ENCODE assay signal across 22 cellular contexts in genomic region chr1:110608247-110608646, GRCh38. TPM values are rescaled to one million over a fixed set of nuclear protein-coding genes. Genes with fewer than 3 reads are reported as not detected.
DNase-seq lines count a peak whose midpoint lies in the region; ATAC-seq, FAIRE-seq and TF ChIP-seq lines count a peak whose summit lies in the region.
"Had no signal": no experiment of that assay in that cellular context is flagged by ENCODE, and none has a peak within 500 bp of the region (broad histone marks: within the 10 kb centered on the region; RNA-seq: fewer than 3 reads in every experiment).

No MANE protein-coding gene starts in this region.

- peaks cover 22% of the 10 kb centered on the region for H3K4me1 Mint-ChIP-seq in CD8-positive, alpha-beta T cell (ENCODE audit: low read depth)
- H3K4me1 Mint-ChIP-seq in effector memory CD8-positive, alpha-beta T cell (ENCODE audit: low read depth in 2 of 2), result peaks cover 9 to 18% of the 10 kb centered on the region in 2 donors
- peaks cover 27% of the 10 kb centered on the region for H3K4me1 Mint-ChIP-seq in neural progenitor cell

- no peak for DNase-seq in CD8-positive, alpha-beta T cell
- no peak for DNase-seq in effector memory CD8-positive, alpha-beta T cell
- no peak for DNase-seq in neural progenitor cell (ENCODE audit: low spot score)
- DNase-seq in pancreas, result no peak
- DNase-seq in DMS 273 treated with DMSO at 0.1 percent for 48 hours (lab: John Stamatoyannopoulos, UW), result no peak
- no peak for DNase-seq in OCI-LY7 (ENCODE audit: low spot score)
- DNase-seq: Caco-2, dermis blood vessel endothelial cell, mammary epithelial cell, NCI-H1105, NCI-H524 treated with DMSO at 0.1 percent for 48 hours, nephron progenitor cell had no signal

- no peaks in the 10 kb centered on the region for H3K9me2 ChIP-seq in OCI-LY7 (ENCODE audit: insufficient read depth, low read length)

- no peak overlapping the region for H3K27ac ChIP-seq in CD8-positive, alpha-beta T cell (ENCODE audit: low read depth, low read length)
- H3K27ac ChIP-seq in HUES6 (ENCODE audit: low read depth, low read length), result no peak overlapping the region
- H3K27ac ChIP-seq in neural progenitor cell, result no peak overlapping the region
- no peak overlapping the region for H3K27ac ChIP-seq in pancreas
- H3K27ac ChIP-seq in OCI-LY7 (ENCODE audit: low read depth, low read length, poor library complexity, severe bottlenecking), result no peak overlapping the region
- H3K27ac ChIP-seq: epithelial cell of prostate had no signal

- ATAC-seq in CD8-positive, alpha-beta T cell, result no peak
- ATAC-seq in effector memory CD8-positive, alpha-beta T cell (replicated peaks), result no peak
- ATAC-seq in HG02571 (IDR thresholded peaks at IDR 0.05; ENCODE audit: unreplicated experiment), result no peak
- no peak for ATAC-seq in pancreas
- ATAC-seq: activated CD4-positive, CD25-positive, alpha-beta regulatory T cell treated with anti-CD3 and anti-CD28 coated beads, Interleukin-2, amount 50 U/mL, for 24 hours; HCT116; SK-N-SH treated with all-trans-retinoic acid at 6 μM for 48 hours had no signal

- CTCF ChIA-PET in CD8-positive, alpha-beta T cell (lab: Charles Lee), result interaction anchor here (1.3 to 7.0 kb wide), 4 partner anchors 11 to 174 kb away, joined by 3 to 38 read pairs (median 14); no protein-coding TSS in a partner anchor
- CTCF ChIA-PET in OCI-LY7 (lab: Charles Lee; ENCODE audit: unreplicated experiment), result interaction anchor here (0.5 kb wide), 1 partner anchor 10 kb away, joined by 4 read pairs; no protein-coding TSS in a partner anchor

- H3K79me2 ChIP-seq in neural progenitor cell (ENCODE audit: low read depth), result no peaks in the 10 kb centered on the region
- H3K79me2 ChIP-seq in OCI-LY7 (ENCODE audit: insufficient read depth, low read depth, low read length), result no peaks in the 10 kb centered on the region

- 31% methylated on average over 13 of the region's 13 CpGs for WGBS in pancreas, 2 donors

- H4K20me1 ChIP-seq in neural progenitor cell (ENCODE audit: low read depth) (peaks cover 30% of the 10 kb centered on the region), OCI-LY7 (ENCODE audit: insufficient read depth, low read length) (no peaks in the 10 kb centered on the region)

- H3K9me3 Mint-ChIP-seq in CD8-positive, alpha-beta T cell, result no peaks in the 10 kb centered on the region
- H3K9me3 Mint-ChIP-seq in effector memory CD8-positive, alpha-beta T cell, result no peaks in the 10 kb centered on the region
- peaks cover 2% of the 10 kb centered on the region for H3K9me3 Mint-ChIP-seq in neural progenitor cell
- H3K9me3 Mint-ChIP-seq: nephron progenitor cell had no signal

- BruUV-seq in OCI-LY7 (replicated peaks; lab: Mats Ljungman, UMichigan), result no TSS peak

- H3K4me3 Mint-ChIP-seq in CD8-positive, alpha-beta T cell, result peak overlapping the region; percentile 73
- H3K4me3 Mint-ChIP-seq in effector memory CD8-positive, alpha-beta T cell, result peak overlapping the region; percentile 73 to 88
- peak overlapping the region; percentile 72 for H3K4me3 Mint-ChIP-seq in neural progenitor cell
- H3K4me3 Mint-ChIP-seq: nephron progenitor cell had no signal

- H3F3A ChIP-seq in neural progenitor cell (ENCODE audit: low read depth), result peaks cover 25% of the 10 kb centered on the region

- peaks cover 14% of the 10 kb centered on the region for H3K4me1 ChIP-seq in CD8-positive, alpha-beta T cell (ENCODE audit: insufficient read depth, low read length)
- H3K4me1 ChIP-seq in HUES6 (ENCODE audit: control insufficient read depth, insufficient read depth, low read length) (peaks cover 15% of the 10 kb centered on the region), neural progenitor cell (peaks cover 11% of the 10 kb centered on the region), pancreas (no peaks in the 10 kb centered on the region), OCI-LY7 (ENCODE audit: insufficient read depth, low read length, poor library complexity, severe bottlenecking) (no peaks in the 10 kb centered on the region)
- H3K4me1 ChIP-seq: Caco-2 had no signal

- H3K27me3 ChIP-seq in CD8-positive, alpha-beta T cell (ENCODE audit: insufficient read depth, low read length), result peaks cover 20% of the 10 kb centered on the region
- H3K27me3 ChIP-seq in HUES6 (ENCODE audit: control insufficient read depth, insufficient read depth, low read length), result peaks cover 95% of the 10 kb centered on the region
- peaks cover 100% of the 10 kb centered on the region for H3K27me3 ChIP-seq in neural progenitor cell
- no peaks in the 10 kb centered on the region for H3K27me3 ChIP-seq in pancreas

- no peaks in the 10 kb centered on the region for H3K9me3 ChIP-seq in CD8-positive, alpha-beta T cell (ENCODE audit: low read length)
- H3K9me3 ChIP-seq in HUES6 (ENCODE audit: control insufficient read depth, insufficient read depth, low read depth, low read length), result no peaks in the 10 kb centered on the region
- no peaks in the 10 kb centered on the region for H3K9me3 ChIP-seq in neural progenitor cell (ENCODE audit: low read depth)
- H3K9me3 ChIP-seq in pancreas, result no peaks in the 10 kb centered on the region
- H3K9me3 ChIP-seq in OCI-LY7 (ENCODE audit: low read length), result no peaks in the 10 kb centered on the region
- H3K9me3 ChIP-seq: Caco-2 had no signal

- FAIRE-seq in pancreas (lab: Jason Lieb, UNC), result no peak
- FAIRE-seq: bronchial epithelial cell had no signal

- intact Hi-C loops in CD8-positive, alpha-beta T cell (cut with DNase I, micrococcal nuclease), result no loop called here
- intact Hi-C loops in pancreas (cut with DNase I) (no loop called here), OCI-LY7 (cut with micrococcal nuclease; ENCODE audit: unreplicated experiment) (no loop called here)

- no peak overlapping the region for H3K27ac Mint-ChIP-seq in CD8-positive, alpha-beta T cell
- H3K27ac Mint-ChIP-seq in effector memory CD8-positive, alpha-beta T cell, result no peak overlapping the region
- no peak overlapping the region for H3K27ac Mint-ChIP-seq in neural progenitor cell
- H3K27ac Mint-ChIP-seq: nephron progenitor cell had no signal

- H3K27me3 Mint-ChIP-seq in CD8-positive, alpha-beta T cell (ENCODE audit: low read depth), result peaks cover 46% of the 10 kb centered on the region
- peaks cover 53 to 63% of the 10 kb centered on the region in 2 donors for H3K27me3 Mint-ChIP-seq in effector memory CD8-positive, alpha-beta T cell
- peaks cover 44% of the 10 kb centered on the region for H3K27me3 Mint-ChIP-seq in neural progenitor cell (ENCODE audit: insufficient read depth, low read depth)

- POLR2A ChIA-PET in CD8-positive, alpha-beta T cell (lab: Charles Lee), result no interaction called here
- POLR2A ChIA-PET in OCI-LY7 (lab: Charles Lee), result no interaction called here

- no peaks in the 10 kb centered on the region for H3K36me3 ChIP-seq in CD8-positive, alpha-beta T cell (ENCODE audit: insufficient read depth, low read length)
- H3K36me3 ChIP-seq in HUES6 (ENCODE audit: control insufficient read depth, insufficient read depth, low read length) (no peaks in the 10 kb centered on the region), neural progenitor cell (no peaks in the 10 kb centered on the region), pancreas (no peaks in the 10 kb centered on the region), OCI-LY7 (ENCODE audit: insufficient read depth, low read length) (no peaks in the 10 kb centered on the region)

- no peaks in the 10 kb centered on the region for H3K36me3 Mint-ChIP-seq in CD8-positive, alpha-beta T cell
- no peaks in the 10 kb centered on the region for H3K36me3 Mint-ChIP-seq in effector memory CD8-positive, alpha-beta T cell (ENCODE audit: insufficient read depth)
- H3K36me3 Mint-ChIP-seq in neural progenitor cell, result no peaks in the 10 kb centered on the region

- H2AFZ ChIP-seq in neural progenitor cell (replicated peaks) (no peak overlapping the region), OCI-LY7 (ENCODE audit: low read length) (no peak overlapping the region)

- H3K4me2 ChIP-seq in neural progenitor cell (no peak overlapping the region), OCI-LY7 (ENCODE audit: low read length) (no peak overlapping the region)

- no peak overlapping the region for H3K4me3 ChIP-seq in CD8-positive, alpha-beta T cell (ENCODE audit: low read depth, low read length)
- peak overlapping the region; percentile 53 for H3K4me3 ChIP-seq in HUES6 (ENCODE audit: low read depth, low read length)
- no peak overlapping the region for H3K4me3 ChIP-seq in neural progenitor cell
- H3K4me3 ChIP-seq in pancreas, result no peak overlapping the region
- H3K4me3 ChIP-seq in OCI-LY7 (ENCODE audit: low read depth, low read length, poor library complexity, severe bottlenecking), result no peak overlapping the region

- no peak overlapping the region for H3K9ac ChIP-seq in HUES6 (ENCODE audit: low read length)
- no peak overlapping the region for H3K9ac ChIP-seq in neural progenitor cell

- TF ChIP-seq CTCF in CD8-positive, alpha-beta T cell (IDR thresholded peaks at IDR 0.05), result no peak
- TF ChIP-seq CTCF in neural progenitor cell (IDR thresholded peaks at IDR 0.05), result no peak
- TF ChIP-seq CTCF in pancreas (IDR thresholded peaks at IDR 0.05), result no peak
- TF ChIP-seq CTCF in OCI-LY7 (conservative IDR thresholded peaks at IDR 0.05; ENCODE audit: low read length), result no peak

RNA-seq across cellular contexts. Expression of gene KCNA2, which starts 2.1 kb away (rescaled TPM):
- under 1 TPM; 0.39 to 0.46 TPM for total RNA-seq in CD8-positive, alpha-beta T cell
- total RNA-seq in neural progenitor cell (ENCODE audit: low replicate concordance) (0.04 and 0.09 TPM in 2 replicates), pancreas (1 to 10 TPM in 2 of 6 donors, under 1 TPM in 4; 0.40 to 1.6 (median 0.81) TPM), OCI-LY7 (2022) (1.5 and 2.3 TPM in 2 replicates)
- under 1 TPM; 0.21 to 0.23 TPM for polyA plus RNA-seq in pancreas
- total RNA-seq in OCI-LY7 (2014; rRNA removed; shearing (Covaris generic)), result 0.13 and 0.22 TPM in 2 replicates
- total RNA-seq: bronchial epithelial cell, dermis blood vessel endothelial cell, fibroblast of villous mesenchyme, kidney epithelial cell, pulmonary artery endothelial cell had no signal
- polyA plus RNA-seq: mammary epithelial cell had no signal
